Comparison of ENCODE assay signal across 12 cellular contexts in genomic region chr1:96538883-96539282, GRCh38.
A peak's percentile ranks its signal among the peaks of the same experiment; 100 is the strongest.
DNase-seq lines count a peak whose midpoint lies in the region; ATAC-seq and TF ChIP-seq lines count a peak whose summit lies in the region.
"Had no signal": no experiment of that assay in that cellular context is flagged by ENCODE, and none has a peak within 500 bp of the region (broad histone marks: within the 10 kb centered on the region; RNA-seq: fewer than 3 reads in every experiment).

No MANE protein-coding gene starts in this region.

- ATAC-seq in HG02759 (IDR thresholded peaks at IDR 0.05; ENCODE audit: unreplicated experiment): no peak

- H4K20me1 ChIP-seq in osteoblast (ENCODE audit: insufficient read depth, low read length): no peaks in the 10 kb centered on the region

- no peaks in the 10 kb centered on the region for H3K79me2 ChIP-seq in osteoblast (ENCODE audit: insufficient read depth, low read length)

- no peaks in the 10 kb centered on the region for H3K36me3 ChIP-seq in osteoblast (ENCODE audit: insufficient read depth, low read length)

- H2AFZ ChIP-seq in osteoblast (ENCODE audit: low read length): peak overlapping the region; percentile 45

- H3K4me3 ChIP-seq in fibroblast of the aortic adventitia (ENCODE audit: low read depth, low read length): no peak overlapping the region
- H3K4me3 ChIP-seq in osteoblast (ENCODE audit: insufficient read depth, low read length): peak overlapping the region; percentile 31

- no peaks in the 10 kb centered on the region for H3K27me3 ChIP-seq in osteoblast (ENCODE audit: insufficient read depth, low read length)

- DNase-seq in AG08395 (ENCODE audit: low spot score) (peak; percentile 60), SK-N-DZ (ENCODE audit: low spot score) (peak; percentile 53), fibroblast of the aortic adventitia (ENCODE audit: low read depth) (peak; percentile 99), osteoblast (ENCODE audit: insufficient read length, low spot score, missing footprints) (no peak), NCI-H510A (lab: John Stamatoyannopoulos, UW) (no peak), HUDEP-2 (lab: John Stamatoyannopoulos, UW; ENCODE audit: unreplicated experiment in 76 of 76) (no peak)
- no peak for DNase-seq in activated CD4-positive, CD25-positive, alpha-beta regulatory T cell treated with anti-CD3 and anti-CD28 coated beads, Interleukin-2, amount 50 U/mL, for 72 hours
- DNase-seq: activated effector memory CD4-positive, alpha-beta T cell treated with anti-CD3 and anti-CD28 coated beads, Interleukin-2, amount 50 U/mL, for 16 hours; CD4-positive, alpha-beta memory T cell; NCI-H146; T1000 had no signal

- H3K4me1 ChIP-seq in osteoblast (ENCODE audit: insufficient read depth, low read length): peaks cover 20% of the 10 kb centered on the region

- peak overlapping the region; percentile 73 for H3K4me2 ChIP-seq in osteoblast (ENCODE audit: insufficient read depth, low read length)

- H3K9me3 ChIP-seq in osteoblast (ENCODE audit: low read depth, low read length): no peaks in the 10 kb centered on the region

- TF ChIP-seq CTCF in fibroblast of the aortic adventitia (IDR thresholded peaks at IDR 0.05; ENCODE audit: insufficient read depth, low read length) (no peak), osteoblast (IDR thresholded peaks at IDR 0.05; ENCODE audit: extremely low read depth, low read depth, low read length) (no peak)

- peak overlapping the region; percentile 94 for H3K27ac ChIP-seq in osteoblast (ENCODE audit: low read depth, low read length)

Comparison
In these comparisons a context has a peak if more than half of its experiments do, and no peak if none do; other contexts are left out.
1. DNase-seq: peak in AG08395 (single experiment), SK-N-DZ (single experiment) and fibroblast of the aortic adventitia (single experiment); none in osteoblast (single experiment), NCI-H510A (single experiment), HUDEP-2 (0 of 76) and activated CD4-positive, CD25-positive, alpha-beta regulatory T cell treated with anti-CD3 and anti-CD28 coated beads, Interleukin-2, amount 50 U/mL, for 72 hours (single experiment).